21 cellular contexts compared by ENCODE assay signal in the genomic region with DNA sequence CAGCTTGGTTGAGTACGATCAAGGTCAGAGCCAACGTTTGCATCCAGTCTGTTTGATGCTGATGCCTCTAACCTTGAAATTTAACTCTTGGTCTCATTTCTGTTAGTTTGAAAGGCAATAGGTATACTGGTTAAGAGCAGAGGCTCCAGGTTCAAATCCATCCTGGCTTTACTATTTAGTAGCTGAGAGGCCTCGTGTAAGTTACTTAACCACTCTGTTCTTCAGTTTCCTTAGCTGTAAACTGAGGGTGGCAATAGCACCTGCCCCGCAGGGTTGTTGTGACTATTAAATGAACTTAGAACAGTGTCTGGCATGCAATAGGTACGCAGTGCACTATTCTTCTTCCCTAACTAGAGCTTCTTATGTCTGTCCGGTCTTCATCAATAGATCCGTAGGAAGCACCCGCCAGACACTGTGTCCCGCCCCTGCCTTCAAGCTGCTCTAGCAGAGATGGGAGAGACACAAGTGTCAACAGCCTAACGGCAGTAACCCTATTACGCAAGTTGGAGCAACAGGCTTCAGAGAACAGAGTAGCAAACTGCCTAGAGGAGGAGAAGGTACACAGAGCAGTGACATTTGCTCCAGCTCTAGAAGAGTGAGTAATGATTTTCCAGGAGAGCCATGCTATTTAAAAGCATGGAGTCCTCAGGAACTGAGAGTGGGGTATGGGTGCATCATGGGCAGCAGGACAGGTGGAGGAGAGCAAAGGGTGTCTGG.
DNase-seq lines count a peak whose midpoint lies in the region; ATAC-seq and TF ChIP-seq lines count a peak whose summit lies in the region.
"Had no signal": no experiment of that assay in that cellular context is flagged by ENCODE, and none has a peak within 500 bp of the region (broad histone marks: within the 10 kb centered on the region; RNA-seq: fewer than 3 reads in every experiment).

No MANE protein-coding gene starts in this region.

- H3K27ac Mint-ChIP-seq in endothelial cell (ENCODE audit: unreplicated experiment), result peak overlapping the region; percentile 65
- peak overlapping the region in 2 of 3 experiments; percentile 1 to 15 for H3K27ac Mint-ChIP-seq in nephron
- no peak overlapping the region for H3K27ac Mint-ChIP-seq in CD4-positive, alpha-beta T cell
- H3K27ac Mint-ChIP-seq: activated CD8-positive, alpha-beta memory T cell treated with anti-CD3 and anti-CD28 coated beads, Interleukin-2, amount 10 ng/mL, durations not matched to agents 7 days and 5 days; activated naive CD4-positive, alpha-beta T cell treated with anti-CD3 and anti-CD28 coated beads, Interleukin-2, amount 50 U/mL, for 72 hours; activated T-helper 1 cell treated with anti-CD3 and anti-CD28 coated beads, Interleukin-12 subunit alpha, Interleukin-12 subunit beta, Interleukin-2, Interleukin-4 antibody, amounts not matched to agents 30 ng/mL and 10 ng/mL and 1 ng/mL, durations not matched to agents 14 hours and 24 hours and 36 hours had no signal

- no peak overlapping the region for H3K4me3 Mint-ChIP-seq in endothelial cell (ENCODE audit: unreplicated experiment)
- H3K4me3 Mint-ChIP-seq in nephron, result no peak overlapping the region
- no peak overlapping the region for H3K4me3 Mint-ChIP-seq in CD4-positive, alpha-beta T cell
- H3K4me3 Mint-ChIP-seq: activated CD8-positive, alpha-beta memory T cell treated with anti-CD3 and anti-CD28 coated beads, Interleukin-2, amount 10 ng/mL, durations not matched to agents 7 days and 5 days; activated T-helper 1 cell treated with anti-CD3 and anti-CD28 coated beads, Interleukin-12 subunit alpha, Interleukin-12 subunit beta, Interleukin-2, Interleukin-4 antibody, amounts not matched to agents 30 ng/mL and 10 ng/mL and 1 ng/mL, durations not matched to agents 14 hours and 24 hours and 36 hours had no signal

- DNase-seq in HL-60 (ENCODE audit: low read depth in 1 of 2, low spot score in 1 of 2), result peak; percentile 57 to 83
- DNase-seq in NCI-H510A (lab: John Stamatoyannopoulos, UW), result peak; percentile 13
- no peak for DNase-seq in endothelial cell (ENCODE audit: low spot score)
- DNase-seq in CD4-positive, alpha-beta T cell, result no peak
- no peak for DNase-seq in left ventricle myocardium superior
- no peak for DNase-seq in cerebellum (ENCODE audit: low spot score)
- no peak for DNase-seq in ecto neural progenitor cell (ENCODE audit: low spot score)
- DNase-seq: activated CD8-positive, alpha-beta memory T cell treated with anti-CD3 and anti-CD28 coated beads, Interleukin-2, amount 10 ng/mL, durations not matched to agents 7 days and 5 days; cerebellar nuclear complex; MG63; NCI-H2029; NCI-H446; stimulated activated CD4-positive, alpha-beta T cell treated with anti-CD3 and anti-CD28 coated beads, Interleukin-2, amount 100 ng/mL, for 24 hours; stimulated activated naive CD4-positive, alpha-beta T cell treated with Interleukin-2 at 50 U/mL for 16 hours; thyroid gland had no signal

- intact Hi-C loops in CD4-positive, alpha-beta T cell (cut with DNase I, micrococcal nuclease), result no loop called here
- intact Hi-C loops in left ventricle myocardium superior (cut with micrococcal nuclease), result no loop called here

- H3K4me1 Mint-ChIP-seq in endothelial cell (ENCODE audit: unreplicated experiment), result peaks cover 27% of the 10 kb centered on the region
- peaks cover 31% of the 10 kb centered on the region for H3K4me1 Mint-ChIP-seq in nephron
- H3K4me1 Mint-ChIP-seq in CD4-positive, alpha-beta T cell (ENCODE audit: low read depth), result peaks cover 7% of the 10 kb centered on the region

- no peaks in the 10 kb centered on the region for H3K27me3 ChIP-seq in HL-60 (ENCODE audit: insufficient read depth, poor library complexity, severe bottlenecking)
- no peaks in the 10 kb centered on the region for H3K27me3 ChIP-seq in CD4-positive, alpha-beta T cell (ENCODE audit: control insufficient read depth, insufficient read depth, low read length)
- H3K27me3 ChIP-seq: MG63, thyroid gland had no signal

- no peak overlapping the region for H3K4me3 ChIP-seq in HL-60 (replicated peaks; ENCODE audit: insufficient read depth, low read length)
- H3K4me3 ChIP-seq: HAP-1, MG63, prostate gland, skin epidermis, thyroid gland had no signal

- CTCF ChIA-PET in CD4-positive, alpha-beta T cell (lab: Charles Lee), result no interaction called here

- ATAC-seq in CD4-positive, alpha-beta T cell (ENCODE audit: poor library complexity), result no peak
- no peak for ATAC-seq in left ventricle myocardium superior
- ATAC-seq: activated CD8-positive, alpha-beta memory T cell treated with anti-CD3 and anti-CD28 coated beads, Interleukin-2, amount 10 ng/mL, durations not matched to agents 7 days and 5 days; activated naive CD4-positive, alpha-beta T cell treated with anti-CD3 and anti-CD28 coated beads, Interleukin-2, amount 50 U/mL, for 72 hours had no signal

- H3K27ac ChIP-seq in HL-60 (replicated peaks), result peak overlapping the region; percentile 64
- no peak overlapping the region for H3K27ac ChIP-seq in CD4-positive, alpha-beta T cell (ENCODE audit: low read depth, low read length)
- H3K27ac ChIP-seq: prostate gland, skin epidermis had no signal

- POLR2A ChIA-PET in CD4-positive, alpha-beta T cell (lab: Charles Lee), result interaction anchor here (1.0 kb wide), 1 partner anchor 23 kb away, joined by 3 read pairs; no protein-coding TSS in a partner anchor

- H3K27me3 Mint-ChIP-seq in endothelial cell (ENCODE audit: unreplicated experiment) (peaks cover 2% of the 10 kb centered on the region), nephron (ENCODE audit: low read depth) (peaks cover 5% of the 10 kb centered on the region)
- no peaks in the 10 kb centered on the region for H3K27me3 Mint-ChIP-seq in CD4-positive, alpha-beta T cell

- H3K36me3 Mint-ChIP-seq in endothelial cell (ENCODE audit: low read depth, unreplicated experiment) (peaks cover 8% of the 10 kb centered on the region), nephron (ENCODE audit: low read depth) (no peaks in the 10 kb centered on the region)
- no peaks in the 10 kb centered on the region for H3K36me3 Mint-ChIP-seq in CD4-positive, alpha-beta T cell (ENCODE audit: low read depth)

- no peaks in the 10 kb centered on the region for H3K9me3 ChIP-seq in CD4-positive, alpha-beta T cell (ENCODE audit: control insufficient read depth, low read length)
- H3K9me3 ChIP-seq: prostate gland, thyroid gland had no signal

- H3K9me3 Mint-ChIP-seq in endothelial cell (ENCODE audit: unreplicated experiment), result no peaks in the 10 kb centered on the region
- H3K9me3 Mint-ChIP-seq in nephron, result peaks cover 12% of the 10 kb centered on the region
- peaks cover 4% of the 10 kb centered on the region for H3K9me3 Mint-ChIP-seq in CD4-positive, alpha-beta T cell

- TF ChIP-seq CTCF in HL-60 (IDR thresholded peaks at IDR 0.05; ENCODE audit: insufficient read depth, low read length) (no peak), endothelial cell (IDR thresholded peaks at IDR 0.05; ENCODE audit: unreplicated experiment) (no peak), nephron (IDR thresholded peaks at IDR 0.05; ENCODE audit: unreplicated experiment in 3 of 3) (no peak)
- TF ChIP-seq CTCF in CD4-positive, alpha-beta T cell (IDR thresholded peaks at IDR 0.05), result no peak

Comparison
In these comparisons a context has a peak if more than half of its experiments do, and no peak if none do; other contexts are left out.
1. DNase-seq: peak in HL-60 (2 of 2) and NCI-H510A (single experiment); none in endothelial cell (single experiment), CD4-positive, alpha-beta T cell (0 of 10), left ventricle myocardium superior (single experiment), cerebellum (single experiment) and ecto neural progenitor cell (single experiment).